9 cellular contexts compared by ENCODE assay signal in genomic region chr1:65792671-65793358, GRCh38. TPM values are rescaled to one million over a fixed set of nuclear protein-coding genes. Genes with fewer than 3 reads are reported as not detected.
DNase-seq lines count a peak whose midpoint lies in the region; ATAC-seq and TF ChIP-seq lines count a peak whose summit lies in the region.
"Had no signal": no experiment of that assay in that cellular context is flagged by ENCODE, and none has a peak within 500 bp of the region (broad histone marks: within the 10 kb centered on the region; RNA-seq: fewer than 3 reads in every experiment).

Gene PDE4B (plus strand): TSS chr1:65792895.

- H3K27me3 Mint-ChIP-seq in activated naive CD4-positive, alpha-beta T cell treated with anti-CD3 and anti-CD28 coated beads, Interleukin-2, amount 50 U/mL, for 24 hours = peaks cover 32% of the 10 kb centered on the region
- peaks cover 68% of the 10 kb centered on the region for H3K27me3 Mint-ChIP-seq in T-helper 2 cell treated with Interferon-gamma antibody and Interleukin-4, amounts not matched to agents 5 μg/mL and 100 μg/mL, for 36 hours (ENCODE audit: low read depth)

- H3K27ac Mint-ChIP-seq in activated naive CD4-positive, alpha-beta T cell treated with anti-CD3 and anti-CD28 coated beads, Interleukin-2, amount 50 U/mL, for 24 hours = peak within 1 kb of the TSS; percentile 48
- H3K27ac Mint-ChIP-seq in T-helper 2 cell treated with Interferon-gamma antibody and Interleukin-4, amounts not matched to agents 5 μg/mL and 100 μg/mL, for 36 hours = no peak within 1 kb of the TSS
- H3K27ac Mint-ChIP-seq: activated naive CD8-positive, alpha-beta T cell had no signal

- intact Hi-C loops in heart right ventricle (cut with DNase I) = loop anchor here in 1 of 10 donors (1.0 kb wide), 1 partner anchor 44 kb away; no protein-coding TSS in a partner anchor

- DNase-seq in activated naive CD4-positive, alpha-beta T cell treated with anti-CD3 and anti-CD28 coated beads, Interleukin-2, amount 50 U/mL, for 16 hours = no peak
- DNase-seq in T-helper 2 cell treated with Interferon-gamma antibody and Interleukin-4, amounts not matched to agents 5 μg/mL and 100 μg/mL, for 36 hours (ENCODE audit: low spot score) = no peak
- DNase-seq in heart right ventricle (peak in 1 of 2 donors; percentile 17), retina (peak; percentile 87), NCI-H2107 (lab: John Stamatoyannopoulos, UW) (no peak)
- no peak for DNase-seq in activated CD4-positive, alpha-beta T cell treated with anti-CD3 and anti-CD28 coated beads, Interleukin-2, amount 50 U/mL, for 48 hours

- H3K27ac ChIP-seq in heart right ventricle = peak within 1 kb of the TSS in 1 of 10 donors; percentile 50

- ATAC-seq in heart right ventricle = peak in 2 of 8 donors; percentile 22 to 57
- ATAC-seq in HG02970 (IDR thresholded peaks at IDR 0.05; ENCODE audit: low FRiP score, unreplicated experiment) = no peak

- no peaks in the 10 kb centered on the region for H3K36me3 ChIP-seq in heart right ventricle

- H3K4me1 Mint-ChIP-seq in activated naive CD4-positive, alpha-beta T cell treated with anti-CD3 and anti-CD28 coated beads, Interleukin-2, amount 50 U/mL, for 24 hours = no peaks in the 10 kb centered on the region
- peaks cover 6% of the 10 kb centered on the region for H3K4me1 Mint-ChIP-seq in T-helper 2 cell treated with Interferon-gamma antibody and Interleukin-4, amounts not matched to agents 5 μg/mL and 100 μg/mL, for 36 hours (ENCODE audit: low read depth)

- H3K4me3 Mint-ChIP-seq in activated naive CD4-positive, alpha-beta T cell treated with anti-CD3 and anti-CD28 coated beads, Interleukin-2, amount 50 U/mL, for 24 hours = no peak within 1 kb of the TSS
- peak within 1 kb of the TSS; percentile 58 for H3K4me3 Mint-ChIP-seq in T-helper 2 cell treated with Interferon-gamma antibody and Interleukin-4, amounts not matched to agents 5 μg/mL and 100 μg/mL, for 36 hours
- H3K4me3 Mint-ChIP-seq: activated naive CD8-positive, alpha-beta T cell had no signal

- H3K4me3 ChIP-seq in heart right ventricle = peak within 1 kb of the TSS in 9 of 10 donors; percentile 7 to 51 (median 30)

- TF ChIP-seq CTCF in heart right ventricle (IDR thresholded peaks at IDR 0.05) = no peak

- peaks cover 3% of the 10 kb centered on the region for H3K36me3 Mint-ChIP-seq in activated naive CD4-positive, alpha-beta T cell treated with anti-CD3 and anti-CD28 coated beads, Interleukin-2, amount 50 U/mL, for 24 hours
- no peaks in the 10 kb centered on the region for H3K36me3 Mint-ChIP-seq in T-helper 2 cell treated with Interferon-gamma antibody and Interleukin-4, amounts not matched to agents 5 μg/mL and 100 μg/mL, for 36 hours (ENCODE audit: low read depth)
- H3K36me3 Mint-ChIP-seq: activated naive CD8-positive, alpha-beta T cell had no signal

- peaks cover 0 to 25% (median 13%) of the 10 kb centered on the region in 11 donors for H3K9me3 ChIP-seq in heart right ventricle

- 1% methylated on average over 57 to 67 of the region's 67 CpGs for whole genome bisulfite sequencing in heart right ventricle, 2 donors

- peaks cover 0 to 14% (median 0%) of the 10 kb centered on the region in 9 donors for H3K4me1 ChIP-seq in heart right ventricle

- peaks cover 5% of the 10 kb centered on the region for H3K9me3 Mint-ChIP-seq in activated naive CD4-positive, alpha-beta T cell treated with anti-CD3 and anti-CD28 coated beads, Interleukin-2, amount 50 U/mL, for 24 hours
- H3K9me3 Mint-ChIP-seq in T-helper 2 cell treated with Interferon-gamma antibody and Interleukin-4, amounts not matched to agents 5 μg/mL and 100 μg/mL, for 36 hours = peaks cover 12% of the 10 kb centered on the region

- H3K27me3 ChIP-seq in heart right ventricle = peaks cover 0 to 60% (median 47%) of the 10 kb centered on the region in 7 donors

RNA-seq across cellular contexts. Expression of gene PDE4B, which starts in this region (rescaled TPM):
- total RNA-seq in heart right ventricle = 10 to 100 TPM in 7 of 10 donors, 1 to 10 TPM in 3; 6.3 to 63.2 (median 17.9) TPM
- 10 to 100 TPM in 1 of 2 donors, 1 to 10 TPM in 1; 2.0 to 13.5 TPM for polyA plus RNA-seq in heart right ventricle
